8 cellular contexts compared by ENCODE assay signal in genomic region chr12:122368361-122369073, GRCh38. TPM values are rescaled to one million over a fixed set of nuclear protein-coding genes. Genes with fewer than 3 reads are reported as not detected.
DNase-seq lines count a peak whose midpoint lies in the region; ATAC-seq, FAIRE-seq and TF ChIP-seq lines count a peak whose summit lies in the region.

No MANE protein-coding gene starts in this region.

- H4K20me1 ChIP-seq in PC-9 (ENCODE audit: insufficient read depth): no peaks in the 10 kb centered on the region

- peaks cover 26% of the 10 kb centered on the region for H3K79me2 ChIP-seq in PC-9 (ENCODE audit: low read depth)

- 39 to 59% (median 53%) methylated on average over 10 of the region's 10 CpGs for WGBS in small intestine, 3 donors

- H3K4me2 ChIP-seq in PC-9: no peak overlapping the region

- peak overlapping the region; percentile 6; the same call in 1 of the 2 replicates for H3K27ac ChIP-seq in PC-9
- peak overlapping the region in 1 of 2 donors; percentile 52 for H3K27ac ChIP-seq in small intestine (ENCODE audit: low read depth in 1 of 2, low read length in 1 of 2)
- no peak overlapping the region for H3K27ac ChIP-seq in foreskin keratinocyte

- TF ChIP-seq CTCF in PC-9 (conservative IDR thresholded peaks at IDR 0.05): no peak
- no peak for TF ChIP-seq CTCF in fibroblast of villous mesenchyme (IDR thresholded peaks at IDR 0.05; ENCODE audit: insufficient read depth, low read depth, low read length)
- no peak for TF ChIP-seq CTCF in foreskin keratinocyte (conservative IDR thresholded peaks at IDR 0.05)

- no TSS peak for BruUV-seq in PC-9 (replicated peaks; lab: Mats Ljungman, UMichigan)

- CTCF ChIA-PET in PC-9 (lab: Charles Lee): interaction anchor here (0.6 kb wide), 1 partner anchor 97 kb away, joined by 11 read pairs; no protein-coding TSS in a partner anchor

- intact Hi-C loops in PC-9 (cut with micrococcal nuclease; ENCODE audit: unreplicated experiment): no loop called here

- H3F3A ChIP-seq in PC-9 (ENCODE audit: insufficient read depth, low read depth): peaks cover 13% of the 10 kb centered on the region

- POLR2A ChIA-PET in PC-9 (lab: Charles Lee; ENCODE audit: unreplicated experiment): interaction anchor here (0.7 kb wide), 1 partner anchor 321 kb away, joined by 4 read pairs; no protein-coding TSS in a partner anchor

- H3K4me1 ChIP-seq in PC-9 (replicated peaks; ENCODE audit: insufficient read depth): peaks cover 18% of the 10 kb centered on the region
- peaks cover 0 to 7% of the 10 kb centered on the region in 2 donors for H3K4me1 ChIP-seq in small intestine (ENCODE audit: control insufficient read depth in 2 of 2, insufficient read depth in 1 of 2, low read depth in 1 of 2, low read length in 1 of 2)
- H3K4me1 ChIP-seq in foreskin keratinocyte: peaks cover 10% of the 10 kb centered on the region

- peaks cover 1% of the 10 kb centered on the region; the same call in 1 of the 2 replicates for H3K36me3 ChIP-seq in PC-9 (ENCODE audit: low read depth)
- no peaks in the 10 kb centered on the region for H3K36me3 ChIP-seq in small intestine (ENCODE audit: control insufficient read depth in 2 of 2, insufficient read depth in 2 of 2, low read length in 2 of 2)

- no peak for FAIRE-seq in small intestine (lab: Jason Lieb, UNC)

- ATAC-seq in foreskin keratinocyte: no peak
- no peak for ATAC-seq in GM18870 (IDR thresholded peaks at IDR 0.05; ENCODE audit: unreplicated experiment)
- no peak for ATAC-seq in HG02870 (IDR thresholded peaks at IDR 0.05; ENCODE audit: unreplicated experiment)

- H3K27me3 ChIP-seq in PC-9 (ENCODE audit: insufficient read depth, low read depth) (no peaks in the 10 kb centered on the region), small intestine (ENCODE audit: control insufficient read depth in 2 of 2, insufficient read depth in 2 of 2, low read length in 2 of 2) (no peaks in the 10 kb centered on the region), foreskin keratinocyte (no peaks in the 10 kb centered on the region)

- DNase-seq in HCEC 1CT (peak; percentile 43), PC-9 (peak in 1 of 2 experiments; percentile 7), fibroblast of villous mesenchyme (ENCODE audit: low read depth) (peak; percentile 98), small intestine (peak; percentile 68), GDM1 (lab: John Stamatoyannopoulos, UW) (no peak), foreskin keratinocyte (no peak)

- H2AFZ ChIP-seq in PC-9: no peak overlapping the region

- H3K9me3 ChIP-seq in PC-9 (ENCODE audit: insufficient read depth, low read depth): no peaks in the 10 kb centered on the region
- H3K9me3 ChIP-seq in small intestine (ENCODE audit: control insufficient read depth, low read depth): no peaks in the 10 kb centered on the region

- H3K4me3 ChIP-seq in PC-9 (no peak overlapping the region), fibroblast of villous mesenchyme (ENCODE audit: low read depth, low read length) (no peak overlapping the region), small intestine (ENCODE audit: low read depth in 1 of 2, low read length in 2 of 2) (no peak overlapping the region)

- no peaks in the 10 kb centered on the region for H3K9me2 ChIP-seq in PC-9 (ENCODE audit: insufficient read depth)

RNA-seq across cellular contexts. Expression of gene CLIP1, which starts 54.0 kb away (rescaled TPM):
- total RNA-seq in PC-9 (2021) (80.8 and 86.9 TPM in 2 replicates), fibroblast of villous mesenchyme (66.9 and 79.6 TPM in 2 replicates), foreskin keratinocyte (31.5 and 34.4 TPM in 2 replicates)
- polyA plus RNA-seq in small intestine (10 to 100 TPM; 16.1 to 22.7 (median 16.8) TPM), foreskin keratinocyte (6.6 and 6.8 TPM in 2 replicates)

Comparison
In these comparisons a context has a peak if more than half of its experiments do, and no peak if none do; other contexts are left out.
1. DNase-seq: peak in HCEC 1CT (single experiment), fibroblast of villous mesenchyme (single experiment) and small intestine (single experiment); none in GDM1 (single experiment) and foreskin keratinocyte (0 of 2).